16 cellular contexts compared by ENCODE assay signal in the genomic region with DNA sequence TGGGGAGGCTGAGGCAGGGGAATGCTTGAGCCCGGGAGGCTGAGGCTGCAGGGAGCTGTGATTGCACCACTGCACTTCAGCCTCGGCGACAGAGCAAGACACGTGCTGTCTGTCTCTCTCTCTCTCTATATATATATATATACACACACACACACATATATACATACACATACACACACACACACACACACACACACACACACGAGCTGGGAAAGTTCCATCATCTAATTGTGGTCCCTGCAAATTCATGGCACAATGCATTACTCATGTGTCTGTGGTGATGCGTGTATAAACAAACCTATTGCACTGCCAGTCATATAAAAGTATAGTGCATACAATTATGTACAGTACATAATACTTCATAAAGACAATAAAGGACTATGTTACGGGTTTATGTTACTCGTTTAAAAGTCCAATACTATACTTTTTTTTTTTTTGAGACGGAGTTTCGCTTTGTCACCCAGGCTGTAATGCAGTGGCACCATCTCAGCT. TPM values are rescaled to one million over a fixed set of nuclear protein-coding genes. Genes with fewer than 3 reads are reported as not detected.
DNase-seq lines count a peak whose midpoint lies in the region; ATAC-seq and TF ChIP-seq lines count a peak whose summit lies in the region.
"Had no signal": no experiment of that assay in that cellular context is flagged by ENCODE, and none has a peak within 500 bp of the region (broad histone marks: within the 10 kb centered on the region; RNA-seq: fewer than 3 reads in every experiment).

No MANE protein-coding gene starts in this region.

- H3K4ac ChIP-seq in IMR-90 (ENCODE audit: low read depth, low read length): no peak overlapping the region

- H3K27me3 ChIP-seq in IMR-90 (ENCODE audit: control insufficient read depth, insufficient read depth, low read length) (no peaks in the 10 kb centered on the region), fibroblast of lung (ENCODE audit: control insufficient read depth, insufficient read depth, low read length) (no peaks in the 10 kb centered on the region)

- no peak overlapping the region for H4K5ac ChIP-seq in IMR-90 (ENCODE audit: low read depth, low read length)

- H3K9ac ChIP-seq in IMR-90 (ENCODE audit: low read depth, low read length): no peak overlapping the region
- no peak overlapping the region for H3K9ac ChIP-seq in fibroblast of lung (ENCODE audit: insufficient read depth, low read length)

- H2AFZ ChIP-seq in IMR-90 (replicated peaks; ENCODE audit: low read length, poor library complexity) (no peak overlapping the region), fibroblast of lung (ENCODE audit: low read length) (no peak overlapping the region)

- H3K27me3 Mint-ChIP-seq in T-cell: no peaks in the 10 kb centered on the region

- no peak overlapping the region for H4K91ac ChIP-seq in IMR-90 (ENCODE audit: insufficient read depth, low read depth, low read length)

- no peak overlapping the region for H3K14ac ChIP-seq in IMR-90 (replicated peaks; ENCODE audit: low read depth, low read length)

- no peak overlapping the region for H3K4me3 ChIP-seq in IMR-90 (ENCODE audit: insufficient read depth, low read depth, low read length)
- H3K4me3 ChIP-seq in fibroblast of lung (replicated peaks in 1 of 4; ENCODE audit: control extremely low read depth in 1 of 4, insufficient read depth in 1 of 4, low read depth in 3 of 4, low read length in 4 of 4): no peak overlapping the region
- no peak overlapping the region for H3K4me3 ChIP-seq in mucosa of descending colon

- no peak overlapping the region for H2BK120ac ChIP-seq in IMR-90 (ENCODE audit: low read depth, low read length)

- H3K79me2 ChIP-seq in fibroblast of lung (ENCODE audit: control insufficient read depth, insufficient read depth, low read length): no peaks in the 10 kb centered on the region

- TF ChIP-seq RAD21 in IMR-90 (IDR thresholded peaks at IDR 0.05; ENCODE audit: low read length): no peak

- peaks cover 43% of the 10 kb centered on the region for H3K36me3 Mint-ChIP-seq in T-cell

- H3K36me3 ChIP-seq in IMR-90 (ENCODE audit: control insufficient read depth, insufficient read depth, low read length) (no peaks in the 10 kb centered on the region), fibroblast of lung (ENCODE audit: control insufficient read depth, insufficient read depth, low read length) (no peaks in the 10 kb centered on the region), mucosa of descending colon (ENCODE audit: low read depth) (no peaks in the 10 kb centered on the region)

- H3K4me1 ChIP-seq in IMR-90 (ENCODE audit: control insufficient read depth, insufficient read depth, low read length) (no peaks in the 10 kb centered on the region), fibroblast of lung (ENCODE audit: control insufficient read depth, extremely low read depth, insufficient read depth, low read length) (no peaks in the 10 kb centered on the region), mucosa of descending colon (ENCODE audit: low read depth) (no peaks in the 10 kb centered on the region)
- H3K4me1 ChIP-seq: Caco-2 had no signal

- H3K18ac ChIP-seq in IMR-90 (ENCODE audit: low read depth, low read length): no peak overlapping the region

- CTCF ChIA-PET in IMR-90 (lab: Yijun Ruan, JAX) (no interaction called here), T-cell (lab: Charles Lee) (no interaction called here)

- in situ Hi-C loops in IMR-90 (cut with MboI; ENCODE audit: low sequenced_read_pairs): no loop called here

- BruUV-seq in IMR-90 (replicated peaks; lab: Mats Ljungman, UMichigan): no TSS peak

- H2BK15ac ChIP-seq in IMR-90 (ENCODE audit: low read depth, low read length): no peak overlapping the region

- H2AK5ac ChIP-seq in IMR-90 (ENCODE audit: low read depth, low read length): no peak overlapping the region

- peaks cover 17 to 28% (median 20%) of the 10 kb centered on the region in 3 donors for H3K4me1 Mint-ChIP-seq in T-cell

- TF ChIP-seq CTCF in IMR-90 (conservative IDR thresholded peaks at IDR 0.05; ENCODE audit: low read depth, low read length): no peak
- no peak for TF ChIP-seq CTCF in fibroblast of lung (conservative IDR thresholded peaks at IDR 0.05 in 1 of 2, IDR thresholded peaks at IDR 0.05 in 1 of 2; ENCODE audit: low read depth in 1 of 2, low read length in 2 of 2)
- no peak for TF ChIP-seq CTCF in mucosa of descending colon (IDR thresholded peaks at IDR 0.05)

- dilution Hi-C loops in IMR-90 (cut with HindIII; ENCODE audit: low sequenced_read_pairs, unreplicated experiment): no loop called here

- WGBS in IMR-90 (ENCODE audit: extremely low coverage in 2 of 2, insufficient read length in 1 of 2), 2 experiments: 60% methylated on average over 1 of the region's 10 CpGs; no CpG with 5 or more reads in 1 of the 2 experiments

- no peak overlapping the region for H2BK20ac ChIP-seq in IMR-90 (ENCODE audit: low read depth, low read length)

- ATAC-seq in IMR-90 (ENCODE audit: low read depth) (no peak), mucosa of descending colon (peak; percentile 98), T-cell (replicated peaks in 1 of 4) (no peak), SK-N-SH treated with all-trans-retinoic acid at 6 μM for 48 hours (no peak), HG02623 (IDR thresholded peaks at IDR 0.05; ENCODE audit: unreplicated experiment) (no peak)
- ATAC-seq: Panc1 had no signal

- no peak overlapping the region for H3K23ac ChIP-seq in IMR-90 (ENCODE audit: low read depth, low read length)

- peaks cover 0 to 15% of the 10 kb centered on the region in 2 experiments for H3K79me1 ChIP-seq in IMR-90 (ENCODE audit: low read depth in 1 of 2, low read length in 2 of 2)

- H3K9me1 ChIP-seq in IMR-90 (ENCODE audit: insufficient read depth, low read length): no peaks in the 10 kb centered on the region

- no peaks in the 10 kb centered on the region for H4K20me1 ChIP-seq in IMR-90 (ENCODE audit: insufficient read depth, low read length)
- no peaks in the 10 kb centered on the region for H4K20me1 ChIP-seq in fibroblast of lung (ENCODE audit: control insufficient read depth, extremely low read depth, insufficient read depth, low read length)

- H2AK9ac ChIP-seq in IMR-90 (replicated peaks; ENCODE audit: low read depth, low read length, poor library complexity): no peak overlapping the region

- no peak overlapping the region for H3K56ac ChIP-seq in IMR-90 (ENCODE audit: extremely low read depth, insufficient read depth, low read length)

- no peak overlapping the region for H4K8ac ChIP-seq in IMR-90 (ENCODE audit: low read depth in 2 of 2, low read length in 2 of 2)

- intact Hi-C loops in IMR-90 (cut with micrococcal nuclease): no loop called here
- intact Hi-C loops in mucosa of descending colon (cut with DNase I, micrococcal nuclease): no loop called here

- POLR2A ChIA-PET in IMR-90 (lab: Charles Lee; ENCODE audit: unreplicated experiment): no interaction called here
- POLR2A ChIA-PET in T-cell (lab: Charles Lee): no interaction called here

- no peak for TF ChIP-seq POLR2A in IMR-90 (IDR thresholded peaks at IDR 0.05; ENCODE audit: low read depth, low read length)

- DNase-seq in Daoy (ENCODE audit: low read depth) (peak; percentile 15), IMR-90 (peak; percentile 49), fibroblast of lung (ENCODE audit: low read depth in 2 of 2) (peak; percentile 5 to 7), mucosa of descending colon (peak in 2 of 3 donors; percentile 39 to 59), T-cell (no peak)
- DNase-seq: C1 segment of cervical spinal cord, Caco-2, DMS153, NCI-H1048, NCI-H1436 treated with DMSO at 0.1 percent for 48 hours, NCI-H2081, NCI-H774 had no signal

- H3K27ac ChIP-seq in IMR-90 (ENCODE audit: insufficient read depth, low read length): no peak overlapping the region
- H3K27ac ChIP-seq in fibroblast of lung (ENCODE audit: insufficient read depth, low read length): no peak overlapping the region
- H3K27ac ChIP-seq: HL-60 had no signal

- no peaks in the 10 kb centered on the region for H3K9me3 Mint-ChIP-seq in T-cell

- no peak overlapping the region for H2BK5ac ChIP-seq in IMR-90 (ENCODE audit: low read depth, low read length, poor library complexity, severe bottlenecking)

- H3K4me2 ChIP-seq in IMR-90 (ENCODE audit: low read depth, low read length) (no peak overlapping the region), fibroblast of lung (ENCODE audit: extremely low read depth, insufficient read depth, low read length) (no peak overlapping the region)

- H3K9me3 ChIP-seq in IMR-90 (ENCODE audit: control insufficient read depth, insufficient read depth, low read length) (no peaks in the 10 kb centered on the region), fibroblast of lung (ENCODE audit: control insufficient read depth, insufficient read depth, low read depth, low read length) (no peaks in the 10 kb centered on the region), mucosa of descending colon (no peaks in the 10 kb centered on the region)
- H3K9me3 ChIP-seq: Caco-2 had no signal

- no peak overlapping the region for H3K27ac Mint-ChIP-seq in T-cell

- H3K4me3 Mint-ChIP-seq in T-cell: no peak overlapping the region

TF ChIP-seq in IMR-90, 13 proteins besides CTCF, POLR2A, EP300 and RAD21:
- TF ChIP-seq RFX5 (IDR thresholded peaks at IDR 0.05; ENCODE audit: low read depth, low read length): no peak

TF ChIP-seq in SK-N-SH treated with all-trans-retinoic acid at 6 μM for 48 hours, 23 proteins besides CTCF, POLR2A, EP300 and RAD21 (continues in another document):
- TF ChIP-seq ZNF8 (CRISPR knock-in tag; IDR thresholded peaks at IDR 0.05) (no peak), OSR1 (CRISPR knock-in tag; IDR thresholded peaks at IDR 0.05) (no peak), TOX (CRISPR knock-in tag; IDR thresholded peaks at IDR 0.05; ENCODE audit: borderline replicate concordance) (no peak)

RNA-seq across cellular contexts. Expression of a gene that starts 36.6 kb away (rescaled TPM):
- 29.3 and 32.8 TPM in 2 replicates for total RNA-seq in Daoy (2014; rRNA removed; shearing (Covaris generic))
- 10.2 and 22.5 TPM in 2 replicates for total RNA-seq in IMR-90 (2012; rRNA removed)
- 3.2 and 4.3 TPM in 2 replicates for polyA plus RNA-seq in IMR-90 (2012; rRNA removed)
- polyA plus RNA-seq in IMR-90 (2012; cell fraction: cytosol; rRNA removed): 0.34 and 0.52 TPM in 2 replicates
- 0.18 and 1.6 TPM in 2 replicates for polyA plus RNA-seq in IMR-90 (2012; cell fraction: nucleus; rRNA removed; ENCODE audit: low replicate concordance)
- total RNA-seq in fibroblast of lung: 11.1 and 13.9 TPM in 2 replicates
- 7.3 and 7.7 TPM in 2 replicates for polyA plus RNA-seq in fibroblast of lung
- 5.5 and 6.1 TPM in 2 replicates for polyA plus RNA-seq in fibroblast of lung (2012)
- 0.70 and 1.5 TPM in 2 replicates for polyA minus RNA-seq in fibroblast of lung (ENCODE audit: low replicate concordance)
- 10 to 100 TPM in 2 of 3 donors, 1 to 10 TPM in 1; 8.5 to 13.5 (median 10.5) TPM for total RNA-seq in mucosa of descending colon
- total RNA-seq in T-cell: 10 to 100 TPM; 12.1 to 31.3 (median 25.7) TPM

Comparison
In these comparisons a context has a peak if more than half of its experiments do, and no peak if none do; other contexts are left out.
1. DNase-seq: peak in Daoy (single experiment), IMR-90 (single experiment), fibroblast of lung (2 of 2) and mucosa of descending colon (2 of 3); none in T-cell (0 of 34).